28 cellular contexts compared by ENCODE assay signal in genomic region chr14:24664366-24664765, GRCh38. TPM values are rescaled to one million over a fixed set of nuclear protein-coding genes. Genes with fewer than 3 reads are reported as not detected.
DNase-seq lines count a peak whose midpoint lies in the region; ATAC-seq lines count a peak whose summit lies in the region.
"Had no signal": no experiment of that assay in that cellular context is flagged by ENCODE, and none has a peak within 500 bp of the region (broad histone marks: within the 10 kb centered on the region; RNA-seq: fewer than 3 reads in every experiment).

No MANE protein-coding gene starts in this region.

- peaks cover 10 to 24% of the 10 kb centered on the region in 2 donors for H3K36me3 Mint-ChIP-seq in activated naive CD4-positive, alpha-beta T cell treated with anti-CD3 and anti-CD28 coated beads, Interleukin-2, amount 50 U/mL, for 72 hours
- no peaks in the 10 kb centered on the region for H3K36me3 Mint-ChIP-seq in activated CD4-positive, alpha-beta memory T cell treated with anti-CD3 and anti-CD28 coated beads for 36 hours
- peaks cover 0 to 4% of the 10 kb centered on the region in 2 donors for H3K36me3 Mint-ChIP-seq in stimulated activated naive B cell treated with anti-CD40 and anti-IgM and Interleukin-4, amounts not matched to agents 10 μg/mL and 1 μg/mL and 100 μg/mL, for 72 hours

- H3K4me1 Mint-ChIP-seq in activated CD4-positive, alpha-beta memory T cell treated with anti-CD3 and anti-CD28 coated beads for 36 hours (ENCODE audit: low read depth) = peaks cover 71% of the 10 kb centered on the region
- H3K4me1 Mint-ChIP-seq in stimulated activated naive B cell treated with anti-CD40 and anti-IgM and Interleukin-4, amounts not matched to agents 10 μg/mL and 1 μg/mL and 100 μg/mL, for 72 hours = peaks cover 43 to 63% of the 10 kb centered on the region in 2 donors

- peak overlapping the region; percentile 82 to 85 for H3K27ac Mint-ChIP-seq in activated naive CD4-positive, alpha-beta T cell treated with anti-CD3 and anti-CD28 coated beads, Interleukin-2, amount 50 U/mL, for 72 hours
- peak overlapping the region; percentile 57 for H3K27ac Mint-ChIP-seq in activated CD4-positive, alpha-beta memory T cell treated with anti-CD3 and anti-CD28 coated beads for 36 hours
- H3K27ac Mint-ChIP-seq in stimulated activated naive B cell treated with anti-CD40 and anti-IgM and Interleukin-4, amounts not matched to agents 10 μg/mL and 1 μg/mL and 100 μg/mL, for 72 hours = peak overlapping the region; percentile 57

- CTCF ChIA-PET in activated CD4-positive, alpha-beta memory T cell treated with anti-CD3 and anti-CD28 coated beads for 36 hours (lab: Charles Lee) = interaction anchor here (1.2 kb wide), 2 partner anchors 10 to 15 kb away, joined by 3 to 4 read pairs; no protein-coding TSS in a partner anchor

- no peaks in the 10 kb centered on the region for H3K27me3 Mint-ChIP-seq in activated CD4-positive, alpha-beta memory T cell treated with anti-CD3 and anti-CD28 coated beads for 36 hours
- no peaks in the 10 kb centered on the region for H3K27me3 Mint-ChIP-seq in stimulated activated naive B cell treated with anti-CD40 and anti-IgM and Interleukin-4, amounts not matched to agents 10 μg/mL and 1 μg/mL and 100 μg/mL, for 72 hours

- no peak overlapping the region for H3K4me3 Mint-ChIP-seq in activated CD4-positive, alpha-beta memory T cell treated with anti-CD3 and anti-CD28 coated beads for 36 hours
- no peak overlapping the region for H3K4me3 Mint-ChIP-seq in stimulated activated naive B cell treated with anti-CD40 and anti-IgM and Interleukin-4, amounts not matched to agents 10 μg/mL and 1 μg/mL and 100 μg/mL, for 72 hours

- POLR2A ChIA-PET in activated CD4-positive, alpha-beta memory T cell treated with anti-CD3 and anti-CD28 coated beads for 36 hours (lab: Charles Lee) = interaction anchor here (1.2 to 1.5 kb wide), 2 partner anchors 10 to 29 kb away, joined by 3 read pairs; no protein-coding TSS in a partner anchor

- intact Hi-C loops in activated CD4-positive, alpha-beta memory T cell treated with anti-CD3 and anti-CD28 coated beads for 36 hours (cut with micrococcal nuclease) = no loop called here

- DNase-seq in activated naive CD4-positive, alpha-beta T cell treated with anti-CD3 and anti-CD28 coated beads, Interleukin-2, amount 50 U/mL, for 72 hours (ENCODE audit: low spot score in 2 of 2) = no peak
- no peak for DNase-seq in activated naive CD4-positive, alpha-beta T cell treated with Interleukin-2 at 50 U/mL for 16 hours
- no peak for DNase-seq in activated CD4-positive, alpha-beta memory T cell treated with anti-CD3 and anti-CD28 coated beads for 36 hours
- DNase-seq in amniotic epithelial cell (ENCODE audit: low read depth) = peak; percentile 5
- no peak for DNase-seq in stimulated activated naive B cell treated with anti-CD40 and anti-IgM and Interleukin-4, amounts not matched to agents 10 μg/mL and 1 μg/mL and 100 μg/mL, for 72 hours
- no peak for DNase-seq in mucosa of gallbladder (ENCODE audit: low spot score)
- DNase-seq in DMS 273 (lab: John Stamatoyannopoulos, UW; ENCODE audit: unreplicated experiment) = no peak
- DNase-seq: activated effector memory CD4-positive, alpha-beta T cell treated with anti-CD3 and anti-CD28 coated beads, Interleukin-2, amount 50 U/mL, for 16 hours; C1 segment of cervical spinal cord; Caco-2; DND-41; effector CD8-positive, alpha-beta T cell; foreskin fibroblast; HCEC 1CT; head of caudate nucleus; mucosa of descending colon; NCI-H1105 treated with DMSO at 0.1 percent for 48 hours; NCI-H2029; NCI-H526 treated with DMSO at 0.1 percent for 48 hours; pancreas; retina; SJCRH30; small intestine; stimulated activated CD8-positive, alpha-beta memory T cell treated with anti-CD3 and anti-CD28 coated beads, Interleukin-4, amount 100 ng/mL, for 48 hours; upper lobe of right lung had no signal

- peaks cover 0 to 20% of the 10 kb centered on the region in 2 donors for H3K9me3 Mint-ChIP-seq in activated naive CD4-positive, alpha-beta T cell treated with anti-CD3 and anti-CD28 coated beads, Interleukin-2, amount 50 U/mL, for 72 hours
- no peaks in the 10 kb centered on the region for H3K9me3 Mint-ChIP-seq in activated CD4-positive, alpha-beta memory T cell treated with anti-CD3 and anti-CD28 coated beads for 36 hours
- no peaks in the 10 kb centered on the region for H3K9me3 Mint-ChIP-seq in stimulated activated naive B cell treated with anti-CD40 and anti-IgM and Interleukin-4, amounts not matched to agents 10 μg/mL and 1 μg/mL and 100 μg/mL, for 72 hours

- ATAC-seq in activated naive CD4-positive, alpha-beta T cell treated with anti-CD3 and anti-CD28 coated beads, Interleukin-2, amount 50 U/mL, for 72 hours = no peak
- no peak for ATAC-seq in stimulated activated naive B cell treated with anti-CD40 and anti-IgM and Interleukin-4, amounts not matched to agents 10 μg/mL and 1 μg/mL and 100 μg/mL, for 72 hours (replicated peaks)
- ATAC-seq: activated CD4-positive, CD25-positive, alpha-beta regulatory T cell treated with anti-CD3 and anti-CD28 coated beads, Interleukin-2, amount 50 U/mL, for 24 hours; esophagus mucosa; mucosa of descending colon; pancreas; upper lobe of right lung had no signal

RNA-seq across cellular contexts. Expression of gene GZMB, which starts 30.4 kb away (rescaled TPM):
- total RNA-seq in activated naive CD4-positive, alpha-beta T cell treated with anti-CD3 and anti-CD28 coated beads, Interleukin-2, amount 50 U/mL, for 72 hours = 1,000 to 10,000 TPM; 1,692 to 2,337 TPM
- total RNA-seq in activated CD4-positive, alpha-beta memory T cell treated with anti-CD3 and anti-CD28 coated beads for 36 hours = 1,000 to 10,000 TPM; 2,258 to 2,294 TPM
- 2.8 TPM for total RNA-seq in mucosa of gallbladder
- total RNA-seq: Caco-2, kidney epithelial cell, SJCRH30 had no signal

RNA-seq across cellular contexts. Expression of gene GZMH, which starts 54.9 kb away (rescaled TPM):
- total RNA-seq in activated naive CD4-positive, alpha-beta T cell treated with anti-CD3 and anti-CD28 coated beads, Interleukin-2, amount 50 U/mL, for 72 hours = 10 to 100 TPM; 17.0 to 47.6 TPM
- total RNA-seq in activated CD4-positive, alpha-beta memory T cell treated with anti-CD3 and anti-CD28 coated beads for 36 hours = 10 to 100 TPM; 65.6 to 67.9 TPM
- total RNA-seq in mucosa of gallbladder = 2.0 TPM
- total RNA-seq: Caco-2, esophagus mucosa, kidney epithelial cell, SJCRH30 had no signal

Comparison
In these comparisons a context has a peak if more than half of its experiments do, and no peak if none do; other contexts are left out.
1. RNA of gene GZMB, which starts 30.4 kb away (total RNA-seq): 1,692 to 2,337 TPM in activated naive CD4-positive, alpha-beta T cell treated with anti-CD3 and anti-CD28 coated beads, Interleukin-2, amount 50 U/mL, for 72 hours and 2,258 to 2,294 TPM in activated CD4-positive, alpha-beta memory T cell treated with anti-CD3 and anti-CD28 coated beads for 36 hours; 2.8 TPM in mucosa of gallbladder (single experiment); every median in the first group is over 100 times any median in the second.
2. Peak in every context shown above with its lines, with median percentiles within 50 percentile points of each other: H3K27ac Mint-ChIP-seq.